ENCODE assay signal across 13 cellular contexts in the genomic region with DNA sequence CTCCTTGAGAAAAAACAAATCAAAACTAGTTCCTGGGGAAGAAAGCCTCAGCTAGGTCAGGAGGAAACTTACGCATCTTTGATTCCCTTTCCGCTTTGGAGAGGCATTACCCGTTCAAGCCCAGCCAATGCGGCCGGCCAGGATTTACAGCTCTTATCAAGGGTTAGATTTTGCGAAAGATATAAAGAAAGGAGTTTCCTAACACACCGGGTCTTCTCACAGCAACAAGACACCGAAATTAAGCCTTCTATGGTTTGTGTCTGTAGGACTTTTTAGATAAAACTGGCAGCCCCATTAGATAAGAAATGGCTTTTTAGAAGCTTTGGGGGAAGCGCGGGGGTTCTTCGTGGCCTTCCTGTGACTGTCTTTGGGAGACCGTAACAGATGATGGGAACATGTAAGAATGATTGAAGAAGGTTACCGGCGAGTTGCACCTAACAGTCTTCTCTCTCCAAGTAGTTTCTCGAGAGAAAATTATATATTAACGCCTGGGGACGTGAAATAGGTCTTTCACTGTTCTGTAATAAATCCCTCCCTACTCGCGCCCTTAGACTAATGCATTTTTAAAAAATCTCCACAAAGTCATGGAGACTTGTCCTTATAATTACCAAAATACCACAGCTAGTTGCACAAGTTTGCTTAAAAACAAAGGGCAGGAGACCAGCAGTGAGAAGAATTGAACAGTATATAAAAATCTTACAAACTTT. TPM values are rescaled to one million over a fixed set of nuclear protein-coding genes. Genes with fewer than 3 reads are reported as not detected.
DNase-seq lines count a peak whose midpoint lies in the region; ATAC-seq lines count a peak whose summit lies in the region.
"Had no signal": no experiment of that assay in that cellular context is flagged by ENCODE, and none has a peak within 500 bp of the region (broad histone marks: within the 10 kb centered on the region; RNA-seq: fewer than 3 reads in every experiment).

No MANE protein-coding gene starts in this region.

- H3K4me3 ChIP-seq in iPS-20b (ENCODE audit: low read length) (peak overlapping the region; percentile 68), thymus (ENCODE audit: low read length) (peak overlapping the region; percentile 14)

- H3K9ac ChIP-seq in iPS-20b (ENCODE audit: low read depth, low read length), result no peak overlapping the region

- POLR2A ChIA-PET in activated naive CD8-positive, alpha-beta T cell treated with anti-CD3 and anti-CD28 coated beads, Interleukin-2, amount 10 ng/mL, durations not matched to agents 7 days and 5 days (lab: Charles Lee), result no interaction called here

- no peaks in the 10 kb centered on the region for H3K36me3 ChIP-seq in iPS-20b (ENCODE audit: insufficient read depth, low read depth, low read length)
- no peaks in the 10 kb centered on the region for H3K36me3 ChIP-seq in thymus (ENCODE audit: control insufficient read depth, insufficient read depth)

- no peaks in the 10 kb centered on the region for H3K9me3 Mint-ChIP-seq in activated T-cell treated with anti-CD3 and anti-CD28 coated beads, Interleukin-2, amount 50 U/mL, for 72 hours
- peaks cover 5% of the 10 kb centered on the region for H3K9me3 Mint-ChIP-seq in activated naive CD8-positive, alpha-beta T cell treated with anti-CD3 and anti-CD28 coated beads, Interleukin-2, amount 10 ng/mL, durations not matched to agents 7 days and 5 days
- H3K9me3 Mint-ChIP-seq in activated naive CD4-positive, alpha-beta T cell treated with anti-CD3 and anti-CD28 coated beads, Interleukin-2, amount 50 U/mL, for 72 hours, result peaks cover 2% of the 10 kb centered on the region in 2 donors

- ATAC-seq in activated T-cell treated with anti-CD3 and anti-CD28 coated beads, Interleukin-2, amount 50 U/mL, for 72 hours (replicated peaks in 1 of 2), result no peak
- ATAC-seq in activated naive CD8-positive, alpha-beta T cell treated with anti-CD3 and anti-CD28 coated beads, Interleukin-2, amount 10 ng/mL, durations not matched to agents 7 days and 5 days (ENCODE audit: low read depth), result no peak
- ATAC-seq in activated naive CD4-positive, alpha-beta T cell treated with anti-CD3 and anti-CD28 coated beads, Interleukin-2, amount 50 U/mL, for 72 hours, result no peak
- no peak for ATAC-seq in GM19467 (IDR thresholded peaks at IDR 0.05; ENCODE audit: unreplicated experiment)

- H3K9me3 ChIP-seq in iPS-20b (ENCODE audit: insufficient read depth, low read depth, low read length), result no peaks in the 10 kb centered on the region
- H3K9me3 ChIP-seq in thymus (ENCODE audit: control insufficient read depth), result no peaks in the 10 kb centered on the region

- peaks cover 36% of the 10 kb centered on the region for H3K4me1 Mint-ChIP-seq in activated T-cell treated with anti-CD3 and anti-CD28 coated beads, Interleukin-2, amount 50 U/mL, for 72 hours (ENCODE audit: low read depth)
- peaks cover 11% of the 10 kb centered on the region for H3K4me1 Mint-ChIP-seq in activated naive CD8-positive, alpha-beta T cell treated with anti-CD3 and anti-CD28 coated beads, Interleukin-2, amount 10 ng/mL, durations not matched to agents 7 days and 5 days

- WGBS in thymus, result 7% methylated on average over 19 of the region's 19 CpGs

- peaks cover 98% of the 10 kb centered on the region for H3K27me3 Mint-ChIP-seq in activated T-cell treated with anti-CD3 and anti-CD28 coated beads, Interleukin-2, amount 50 U/mL, for 72 hours (ENCODE audit: low read depth)
- peaks cover 99% of the 10 kb centered on the region for H3K27me3 Mint-ChIP-seq in activated naive CD8-positive, alpha-beta T cell treated with anti-CD3 and anti-CD28 coated beads, Interleukin-2, amount 10 ng/mL, durations not matched to agents 7 days and 5 days

- H3K4me3 Mint-ChIP-seq in activated T-cell treated with anti-CD3 and anti-CD28 coated beads, Interleukin-2, amount 50 U/mL, for 72 hours, result peak overlapping the region; percentile 4 to 67
- peak overlapping the region; percentile 12 for H3K4me3 Mint-ChIP-seq in activated naive CD8-positive, alpha-beta T cell treated with anti-CD3 and anti-CD28 coated beads, Interleukin-2, amount 10 ng/mL, durations not matched to agents 7 days and 5 days
- H3K4me3 Mint-ChIP-seq: activated naive CD8-positive, alpha-beta T cell had no signal

- H3K27ac Mint-ChIP-seq in activated T-cell treated with anti-CD3 and anti-CD28 coated beads, Interleukin-2, amount 50 U/mL, for 72 hours, result peak overlapping the region; percentile 65
- no peak overlapping the region for H3K27ac Mint-ChIP-seq in activated naive CD8-positive, alpha-beta T cell treated with anti-CD3 and anti-CD28 coated beads, Interleukin-2, amount 10 ng/mL, durations not matched to agents 7 days and 5 days
- H3K27ac Mint-ChIP-seq in activated naive CD4-positive, alpha-beta T cell treated with anti-CD3 and anti-CD28 coated beads, Interleukin-2, amount 50 U/mL, for 72 hours, result no peak overlapping the region
- H3K27ac Mint-ChIP-seq: activated naive CD8-positive, alpha-beta T cell; naive B cell had no signal

- H3K27me3 ChIP-seq in iPS-20b (ENCODE audit: insufficient read depth, low read length) (peaks cover 99% of the 10 kb centered on the region), thymus (ENCODE audit: control insufficient read depth, insufficient read depth) (peaks cover 51% of the 10 kb centered on the region)

- H3K4me1 ChIP-seq in iPS-20b (ENCODE audit: insufficient read depth, low read length) (peaks cover 50% of the 10 kb centered on the region), thymus (ENCODE audit: control insufficient read depth, insufficient read depth, low read length) (no peaks in the 10 kb centered on the region)

- no peak overlapping the region for H3K27ac ChIP-seq in iPS-20b (ENCODE audit: low read length)
- H3K27ac ChIP-seq in thymus (ENCODE audit: low read depth), result no peak overlapping the region

- no peak for DNase-seq in activated T-cell treated with anti-CD3 and anti-CD28 coated beads, Interleukin-2, amount 50 U/mL, for 72 hours
- no peak for DNase-seq in activated T-cell treated with anti-CD3 and anti-CD28 coated beads, Interleukin-2, amount 50 U/mL, for 48 hours
- DNase-seq in activated naive CD8-positive, alpha-beta T cell treated with anti-CD3 and anti-CD28 coated beads, Interleukin-2, amount 10 ng/mL, durations not matched to agents 7 days and 5 days, result no peak
- no peak for DNase-seq in germinal center (ENCODE audit: low spot score)
- DNase-seq in activated naive CD4-positive, alpha-beta T cell treated with anti-CD3 and anti-CD28 coated beads, Interleukin-2, amount 50 U/mL, for 72 hours (ENCODE audit: low spot score in 2 of 2), result no peak
- DNase-seq: AML-193; naive B cell; NCI-H446 treated with DMSO at 0.1 percent for 48 hours; stimulated activated CD4-positive, alpha-beta T cell treated with anti-CD3 and anti-CD28 coated beads, Interleukin-4, amount 100 ng/mL, for 4 hours had no signal

- peaks cover 0 to 2% of the 10 kb centered on the region in 2 donors for H3K36me3 Mint-ChIP-seq in activated T-cell treated with anti-CD3 and anti-CD28 coated beads, Interleukin-2, amount 50 U/mL, for 72 hours (ENCODE audit: insufficient read depth in 2 of 2)
- peaks cover 2% of the 10 kb centered on the region for H3K36me3 Mint-ChIP-seq in activated naive CD8-positive, alpha-beta T cell treated with anti-CD3 and anti-CD28 coated beads, Interleukin-2, amount 10 ng/mL, durations not matched to agents 7 days and 5 days
- peaks cover 27 to 44% of the 10 kb centered on the region in 2 donors for H3K36me3 Mint-ChIP-seq in activated naive CD4-positive, alpha-beta T cell treated with anti-CD3 and anti-CD28 coated beads, Interleukin-2, amount 50 U/mL, for 72 hours
- H3K36me3 Mint-ChIP-seq: activated naive CD8-positive, alpha-beta T cell had no signal

RNA-seq across cellular contexts. Expression of a gene that starts 1.3 kb away (rescaled TPM):
- not detected for total RNA-seq in activated T-cell treated with anti-CD3 and anti-CD28 coated beads, Interleukin-2, amount 50 U/mL, for 72 hours
- not detected for total RNA-seq in activated naive CD8-positive, alpha-beta T cell treated with anti-CD3 and anti-CD28 coated beads, Interleukin-2, amount 10 ng/mL, durations not matched to agents 7 days and 5 days
- polyA plus RNA-seq in thymus, result 11.2 TPM
- total RNA-seq in activated naive CD4-positive, alpha-beta T cell treated with anti-CD3 and anti-CD28 coated beads, Interleukin-2, amount 50 U/mL, for 72 hours, result not detected
